8 cellular contexts compared by ENCODE assay signal in the genomic region with DNA sequence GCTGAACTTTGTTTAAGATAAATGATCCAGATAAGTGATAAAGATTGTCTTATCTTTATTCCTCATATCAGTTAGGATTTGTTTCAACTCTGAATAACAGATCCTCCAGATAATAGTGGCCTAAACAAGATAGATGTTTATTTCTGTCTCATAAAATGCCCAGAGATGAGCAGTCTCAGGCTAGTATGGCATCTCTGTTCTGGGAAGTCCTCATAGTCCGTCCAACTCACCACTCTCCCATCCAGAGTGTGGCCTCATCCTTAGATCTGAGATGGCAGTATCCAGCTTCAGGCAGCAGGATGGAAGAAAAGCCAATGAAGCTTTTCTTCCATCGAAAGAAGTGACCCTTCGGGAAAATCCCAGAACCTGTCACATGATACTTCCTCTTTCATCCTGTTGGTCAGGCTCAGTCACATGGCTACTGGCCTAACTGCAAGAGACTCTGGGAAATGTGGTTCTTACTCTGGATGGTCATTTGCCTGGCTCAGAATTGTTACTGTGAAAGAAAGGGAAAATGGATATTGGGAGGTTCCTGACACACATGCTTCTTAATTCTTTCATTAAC. TPM values are rescaled to one million over a fixed set of nuclear protein-coding genes. Genes with fewer than 3 reads are reported as not detected.
DNase-seq lines count a peak whose midpoint lies in the region; ATAC-seq, FAIRE-seq and TF ChIP-seq lines count a peak whose summit lies in the region.

No MANE protein-coding gene starts in this region.

- no peak for TF ChIP-seq EP300 in sigmoid colon (IDR thresholded peaks at IDR 0.05)

- peak overlapping the region; percentile 99 for H3K4me3 Mint-ChIP-seq in glutamatergic neuron (ENCODE audit: unreplicated experiment)

- peak overlapping the region; percentile 94 for H3K27ac Mint-ChIP-seq in glutamatergic neuron (ENCODE audit: unreplicated experiment)

- H3K27me3 ChIP-seq in cardiac muscle cell (peaks cover under 1% of the 10 kb centered on the region), small intestine (ENCODE audit: control insufficient read depth in 2 of 2, insufficient read depth in 2 of 2, low read length in 2 of 2) (no peaks in the 10 kb centered on the region), sigmoid colon (peaks cover 0 to 12% (median 0%) of the 10 kb centered on the region in 3 donors)

- H3K27me3 Mint-ChIP-seq in glutamatergic neuron (ENCODE audit: unreplicated experiment) = no peaks in the 10 kb centered on the region

- H3K4me3 ChIP-seq in cardiac muscle cell = peak overlapping the region; percentile 31
- no peak overlapping the region for H3K4me3 ChIP-seq in small intestine (ENCODE audit: low read depth in 1 of 2, low read length in 2 of 2)
- no peak overlapping the region for H3K4me3 ChIP-seq in sigmoid colon

- peak; percentile 63 for DNase-seq in cardiac muscle cell (ENCODE audit: low read depth in 1 of 2, low spot score in 1 of 2)
- no peak for DNase-seq in cardiac septum (ENCODE audit: low spot score)
- no peak for DNase-seq in glutamatergic neuron
- peak; percentile 32 for DNase-seq in small intestine
- no peak for DNase-seq in activated CD4-positive, alpha-beta T cell treated with anti-CD3 and anti-CD28 coated beads for 48 hours
- DNase-seq in sigmoid colon = no peak

- TF ChIP-seq CTCF in cardiac muscle cell (IDR thresholded peaks at IDR 0.05; ENCODE audit: low read depth, low read length) = no peak
- no peak for TF ChIP-seq CTCF in glutamatergic neuron (IDR thresholded peaks at IDR 0.05; ENCODE audit: partially characterized antibody, unreplicated experiment)
- TF ChIP-seq CTCF in sigmoid colon (IDR thresholded peaks at IDR 0.05) = no peak

- H3K27ac ChIP-seq in cardiac muscle cell = no peak overlapping the region
- H3K27ac ChIP-seq in small intestine (ENCODE audit: low read depth in 1 of 2, low read length in 1 of 2) = no peak overlapping the region
- H3K27ac ChIP-seq in sigmoid colon = no peak overlapping the region

- no peaks in the 10 kb centered on the region for H3K9me3 ChIP-seq in cardiac muscle cell (ENCODE audit: low read depth)
- no peaks in the 10 kb centered on the region for H3K9me3 ChIP-seq in small intestine (ENCODE audit: control insufficient read depth, low read depth)
- no peaks in the 10 kb centered on the region for H3K9me3 ChIP-seq in sigmoid colon

- no peak for TF ChIP-seq POLR2A in sigmoid colon (IDR thresholded peaks at IDR 0.05)

- H3K4me1 Mint-ChIP-seq in glutamatergic neuron (ENCODE audit: low read depth, unreplicated experiment) = no peaks in the 10 kb centered on the region

- no peak for FAIRE-seq in small intestine (lab: Jason Lieb, UNC)

- ATAC-seq in SK-N-SH treated with all-trans-retinoic acid at 6 μM for 48 hours (peak; percentile 99), GM18498 (IDR thresholded peaks at IDR 0.05; ENCODE audit: unreplicated experiment) (no peak)

- peaks cover 5% of the 10 kb centered on the region for H3K9me3 Mint-ChIP-seq in glutamatergic neuron (ENCODE audit: unreplicated experiment)

- peaks cover 5% of the 10 kb centered on the region for H3K36me3 Mint-ChIP-seq in glutamatergic neuron (ENCODE audit: unreplicated experiment)

- no peaks in the 10 kb centered on the region for H3K4me1 ChIP-seq in cardiac muscle cell (ENCODE audit: low read depth)
- peaks cover 0 to 4% of the 10 kb centered on the region in 2 donors for H3K4me1 ChIP-seq in small intestine (ENCODE audit: control insufficient read depth in 2 of 2, insufficient read depth in 1 of 2, low read depth in 1 of 2, low read length in 1 of 2)
- H3K4me1 ChIP-seq in sigmoid colon = no peaks in the 10 kb centered on the region

- H3K36me3 ChIP-seq in cardiac muscle cell (no peaks in the 10 kb centered on the region), small intestine (ENCODE audit: control insufficient read depth in 2 of 2, insufficient read depth in 2 of 2, low read length in 2 of 2) (no peaks in the 10 kb centered on the region), sigmoid colon (no peaks in the 10 kb centered on the region)

- WGBS in small intestine, 3 donors = 38 to 46% (median 44%) methylated on average over 3 of the region's 3 CpGs
- 43 to 55% methylated on average over 3 of the region's 3 CpGs for WGBS in sigmoid colon, 2 donors

- intact Hi-C loops in cardiac septum (cut with DNase I) = no loop called here
- intact Hi-C loops in sigmoid colon (cut with DNase I) = no loop called here

TF ChIP-seq in SK-N-SH treated with all-trans-retinoic acid at 6 μM for 48 hours, 23 proteins besides CTCF, POLR2A, EP300 and RAD21:
- TF ChIP-seq, protein P1, sequence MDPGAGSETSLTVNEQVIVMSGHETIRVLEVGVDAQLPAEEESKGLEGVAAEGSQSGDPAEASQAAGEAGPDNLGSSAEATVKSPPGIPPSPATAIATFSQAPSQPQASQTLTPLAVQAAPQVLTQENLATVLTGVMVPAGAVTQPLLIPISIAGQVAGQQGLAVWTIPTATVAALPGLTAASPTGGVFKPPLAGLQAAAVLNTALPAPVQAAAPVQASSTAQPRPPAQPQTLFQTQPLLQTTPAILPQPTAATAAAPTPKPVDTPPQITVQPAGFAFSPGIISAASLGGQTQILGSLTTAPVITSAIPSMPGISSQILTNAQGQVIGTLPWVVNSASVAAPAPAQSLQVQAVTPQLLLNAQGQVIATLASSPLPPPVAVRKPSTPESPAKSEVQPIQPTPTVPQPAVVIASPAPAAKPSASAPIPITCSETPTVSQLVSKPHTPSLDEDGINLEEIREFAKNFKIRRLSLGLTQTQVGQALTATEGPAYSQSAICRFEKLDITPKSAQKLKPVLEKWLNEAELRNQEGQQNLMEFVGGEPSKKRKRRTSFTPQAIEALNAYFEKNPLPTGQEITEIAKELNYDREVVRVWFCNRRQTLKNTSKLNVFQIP (CRISPR knock-in tag; IDR thresholded peaks at IDR 0.05; ENCODE audit: borderline replicate concordance, low read depth) = no peak
- TF ChIP-seq OSR1 (CRISPR knock-in tag; IDR thresholded peaks at IDR 0.05) (no peak), ZC3H10 (CRISPR knock-in tag; IDR thresholded peaks at IDR 0.05) (no peak), TOX (CRISPR knock-in tag; IDR thresholded peaks at IDR 0.05; ENCODE audit: borderline replicate concordance) (no peak), ESRRG (CRISPR knock-in tag; IDR thresholded peaks at IDR 0.05) (no peak), ZFP30 (CRISPR knock-in tag; IDR thresholded peaks at IDR 0.05) (no peak)
TF ChIP-seq in SK-N-SH treated with all-trans-retinoic acid at 6 μM for 48 hours: peak in this region for 0.

RNA-seq across cellular contexts. Expression of gene TAGAP, which starts 29.4 kb away (rescaled TPM):
- not detected in 2 replicates for total RNA-seq in cardiac muscle cell
- not detected in 2 replicates for polyA plus RNA-seq in cardiac muscle cell
- total RNA-seq in cardiac septum = 0.75 TPM
- total RNA-seq in glutamatergic neuron (ENCODE audit: unreplicated experiment) = not detected
- 1 to 10 TPM in 2 of 3 donors, under 1 TPM in 1; 0.45 to 3.8 (median 2.1) TPM for polyA plus RNA-seq in small intestine
- 1 to 10 TPM; 1.2 to 1.8 (median 1.5) TPM for total RNA-seq in sigmoid colon
- 10 to 100 TPM in 1 of 3 donors, 1 to 10 TPM in 2; 1.2 to 13.6 (median 1.8) TPM for polyA plus RNA-seq in sigmoid colon

Comparison
In these comparisons a context has a peak if more than half of its experiments do, and no peak if none do; other contexts are left out.
1. DNase-seq: peak in cardiac muscle cell (2 of 2) and small intestine (single experiment); none in cardiac septum (single experiment), glutamatergic neuron (single experiment), activated CD4-positive, alpha-beta T cell treated with anti-CD3 and anti-CD28 coated beads for 48 hours (single experiment) and sigmoid colon (single experiment).